ENCODE assay signal across 1 cellular context in genomic region chr1:178093958-178094751, GRCh38.
TF ChIP-seq lines count a peak whose summit lies in the region.

TSS of gene RASAL2 (plus strand) at chr1:178094104. CDS start at chr1:178094493, 389 bp downstream.

TF ChIP-seq in HEK293, 187 proteins besides CTCF, POLR2A, EP300 and RAD21 (continued from another document):
- TF ChIP-seq ZNF416 (tag by site-specific recombination; IDR thresholded peaks at IDR 0.05): no peak
- no peak for TF ChIP-seq ZNF518A (tag by site-specific recombination; conservative IDR thresholded peaks at IDR 0.05; ENCODE audit: low read depth)
- TF ChIP-seq ZBTB6 (tag by site-specific recombination; IDR thresholded peaks at IDR 0.05): peak; percentile 69
- TF ChIP-seq PATZ1 (tag by site-specific recombination; IDR thresholded peaks at IDR 0.05): peak; percentile 54
- no peak for TF ChIP-seq ZBTB48 (tag by site-specific recombination; IDR thresholded peaks at IDR 0.05)
- TF ChIP-seq ZNF580 (tag by site-specific recombination; IDR thresholded peaks at IDR 0.05): no peak
- no peak for TF ChIP-seq ZNF843 (tag by site-specific recombination; IDR thresholded peaks at IDR 0.05)
- TF ChIP-seq ZNF558 (tag by site-specific recombination; IDR thresholded peaks at IDR 0.05): no peak
- TF ChIP-seq KLF9 (tag by site-specific recombination; IDR thresholded peaks at IDR 0.05; ENCODE audit: low read depth): peak; percentile 83
- no peak for TF ChIP-seq ZNF133 (tag by site-specific recombination; IDR thresholded peaks at IDR 0.05)
- TF ChIP-seq ZNF624 (tag by site-specific recombination; IDR thresholded peaks at IDR 0.05): no peak
- TF ChIP-seq IKZF3 (tag by site-specific recombination; IDR thresholded peaks at IDR 0.05): no peak; the same call in 1 of the 2 replicates
- no peak for TF ChIP-seq ZNF677 (tag by site-specific recombination; IDR thresholded peaks at IDR 0.05)
- no peak for TF ChIP-seq ZSCAN4 (tag by site-specific recombination; IDR thresholded peaks at IDR 0.05)
- no peak for TF ChIP-seq ZNF837 (tag by site-specific recombination; IDR thresholded peaks at IDR 0.05)
- TF ChIP-seq ZNF585B (tag by site-specific recombination; IDR thresholded peaks at IDR 0.05): no peak
- TF ChIP-seq SETDB1 (IDR thresholded peaks at IDR 0.05; ENCODE audit: insufficient read length, low read length): no peak
- no peak for TF ChIP-seq ZNF555 (tag by site-specific recombination; conservative IDR thresholded peaks at IDR 0.05)
- TF ChIP-seq ZNF664 (tag by site-specific recombination; IDR thresholded peaks at IDR 0.05): no peak
